23 cellular contexts compared by ENCODE assay signal in genomic region chr22:26556904-26557303, GRCh38. TPM values are rescaled to one million over a fixed set of nuclear protein-coding genes. Genes with fewer than 3 reads are reported as not detected.
A peak's percentile ranks its signal among the peaks of the same experiment; 100 is the strongest.
DNase-seq lines count a peak whose midpoint lies in the region; ATAC-seq, FAIRE-seq and TF ChIP-seq lines count a peak whose summit lies in the region.
"Had no signal": no experiment of that assay in that cellular context is flagged by ENCODE, and none has a peak within 500 bp of the region (broad histone marks: within the 10 kb centered on the region; RNA-seq: fewer than 3 reads in every experiment).

No MANE protein-coding gene starts in this region.

- no peak for ATAC-seq in activated naive CD8-positive, alpha-beta T cell treated with anti-CD3 and anti-CD28 coated beads, Interleukin-2, amount 50 U/mL, for 24 hours
- ATAC-seq in left cardiac atrium = peak; percentile 9 to 29
- ATAC-seq in natural killer cell = no peak
- ATAC-seq in upper lobe of right lung = peak; percentile 28
- ATAC-seq in GM18498 (IDR thresholded peaks at IDR 0.05; ENCODE audit: unreplicated experiment) = no peak
- ATAC-seq in omental fat pad (ENCODE audit: low FRiP score) = no peak
- ATAC-seq: activated CD8-positive, alpha-beta T cell treated with anti-CD3 and anti-CD28 coated beads, Interleukin-2, amount 10 ng/mL, durations not matched to agents 7 days and 5 days; GM12878 had no signal

- FAIRE-seq in frontal cortex (lab: Jason Lieb, UNC) = no peak
- FAIRE-seq: colon, GM12878 had no signal

- no peaks in the 10 kb centered on the region for H3K27me3 Mint-ChIP-seq in activated naive CD8-positive, alpha-beta T cell
- H3K27me3 Mint-ChIP-seq in activated naive CD8-positive, alpha-beta T cell treated with anti-CD3 and anti-CD28 coated beads, Interleukin-2, amount 50 U/mL, for 24 hours = no peaks in the 10 kb centered on the region
- no peaks in the 10 kb centered on the region for H3K27me3 Mint-ChIP-seq in natural killer cell (ENCODE audit: low read depth in 2 of 2)
- H3K27me3 Mint-ChIP-seq: activated naive CD4-positive, alpha-beta T cell treated with anti-CD3 and anti-CD28 coated beads, Interleukin-2, amount 50 U/mL, for 24 hours had no signal

- no peaks in the 10 kb centered on the region for H3K36me3 ChIP-seq in upper lobe of right lung
- H3K36me3 ChIP-seq: prostate gland had no signal

- H3K4me1 ChIP-seq in upper lobe of right lung = peaks cover 6% of the 10 kb centered on the region
- H3K4me1 ChIP-seq: prostate gland had no signal

- H3K27ac Mint-ChIP-seq in activated naive CD8-positive, alpha-beta T cell = peak overlapping the region; percentile 24
- H3K27ac Mint-ChIP-seq in activated naive CD8-positive, alpha-beta T cell treated with anti-CD3 and anti-CD28 coated beads, Interleukin-2, amount 50 U/mL, for 24 hours = no peak overlapping the region
- H3K27ac Mint-ChIP-seq in natural killer cell = peak overlapping the region; percentile 81 to 87
- H3K27ac Mint-ChIP-seq: activated naive CD4-positive, alpha-beta T cell treated with anti-CD3 and anti-CD28 coated beads, Interleukin-2, amount 50 U/mL, for 24 hours had no signal

- no peak overlapping the region for H3K27ac ChIP-seq in upper lobe of right lung
- H3K27ac ChIP-seq: prostate gland had no signal

- intact Hi-C loops in left cardiac atrium (cut with DNase I) (no loop called here), natural killer cell (cut with micrococcal nuclease) (no loop called here), upper lobe of right lung (cut with DNase I) (no loop called here)

- no peaks in the 10 kb centered on the region for H3K27me3 ChIP-seq in upper lobe of right lung

- H3K4me1 Mint-ChIP-seq in activated naive CD8-positive, alpha-beta T cell (ENCODE audit: low read depth) = peaks cover 39% of the 10 kb centered on the region
- H3K4me1 Mint-ChIP-seq in activated naive CD8-positive, alpha-beta T cell treated with anti-CD3 and anti-CD28 coated beads, Interleukin-2, amount 50 U/mL, for 24 hours = peaks cover 32% of the 10 kb centered on the region
- peaks cover 66 to 80% of the 10 kb centered on the region in 2 donors for H3K4me1 Mint-ChIP-seq in natural killer cell

- DNase-seq in activated naive CD8-positive, alpha-beta T cell treated with anti-CD3 and anti-CD28 coated beads, Interleukin-2, amount 50 U/mL, for 24 hours = no peak
- DNase-seq in left cardiac atrium (no peak), natural killer cell (no peak), upper lobe of right lung (no peak), frontal cortex (ENCODE audit: low spot score in 2 of 2) (no peak), omental fat pad (ENCODE audit: low spot score) (no peak)
- DNase-seq: 8988T; activated CD4-positive, CD25-positive, alpha-beta regulatory T cell; activated CD8-positive, alpha-beta T cell treated with anti-CD3 and anti-CD28 coated beads, Interleukin-2, amount 10 ng/mL, durations not matched to agents 7 days and 5 days; activated T-cell treated with anti-CD3 and anti-CD28 coated beads, Interleukin-2, amount 50 U/mL, for 1 hour; AML-193; NCI-H187; stimulated activated CD4-positive, alpha-beta T cell treated with anti-CD3 and anti-CD28 coated beads, Interleukin-4, amount 100 ng/mL, for 1 hour; stimulated activated naive CD4-positive, alpha-beta T cell treated with Interleukin-2 at 50 U/mL for 16 hours; T-helper 9 cell; trophoblast cell had no signal

- TF ChIP-seq CTCF in natural killer cell (IDR thresholded peaks at IDR 0.05) (no peak), upper lobe of right lung (IDR thresholded peaks at IDR 0.05) (no peak), omental fat pad (IDR thresholded peaks at IDR 0.05) (no peak)

- no peak overlapping the region for H3K4me3 Mint-ChIP-seq in activated naive CD8-positive, alpha-beta T cell
- H3K4me3 Mint-ChIP-seq in activated naive CD8-positive, alpha-beta T cell treated with anti-CD3 and anti-CD28 coated beads, Interleukin-2, amount 50 U/mL, for 24 hours = no peak overlapping the region
- H3K4me3 Mint-ChIP-seq in natural killer cell = no peak overlapping the region
- H3K4me3 Mint-ChIP-seq: activated CD8-positive, alpha-beta T cell treated with anti-CD3 and anti-CD28 coated beads, Interleukin-2, amount 10 ng/mL, durations not matched to agents 7 days and 5 days; activated naive CD4-positive, alpha-beta T cell treated with anti-CD3 and anti-CD28 coated beads, Interleukin-2, amount 50 U/mL, for 24 hours had no signal

- no peaks in the 10 kb centered on the region for H3K36me3 Mint-ChIP-seq in activated naive CD8-positive, alpha-beta T cell
- no peaks in the 10 kb centered on the region for H3K36me3 Mint-ChIP-seq in activated naive CD8-positive, alpha-beta T cell treated with anti-CD3 and anti-CD28 coated beads, Interleukin-2, amount 50 U/mL, for 24 hours (ENCODE audit: low read depth)
- H3K36me3 Mint-ChIP-seq in natural killer cell = no peaks in the 10 kb centered on the region
- H3K36me3 Mint-ChIP-seq: activated naive CD4-positive, alpha-beta T cell treated with anti-CD3 and anti-CD28 coated beads, Interleukin-2, amount 50 U/mL, for 24 hours had no signal

- no peaks in the 10 kb centered on the region for H3K9me3 Mint-ChIP-seq in activated naive CD8-positive, alpha-beta T cell (ENCODE audit: low read depth)
- no peaks in the 10 kb centered on the region for H3K9me3 Mint-ChIP-seq in activated naive CD8-positive, alpha-beta T cell treated with anti-CD3 and anti-CD28 coated beads, Interleukin-2, amount 50 U/mL, for 24 hours
- no peaks in the 10 kb centered on the region for H3K9me3 Mint-ChIP-seq in natural killer cell
- H3K9me3 Mint-ChIP-seq: activated naive CD4-positive, alpha-beta T cell treated with anti-CD3 and anti-CD28 coated beads, Interleukin-2, amount 50 U/mL, for 24 hours had no signal

- no peaks in the 10 kb centered on the region for H3K9me3 ChIP-seq in upper lobe of right lung
- H3K9me3 ChIP-seq: prostate gland had no signal

- H3K4me3 ChIP-seq in upper lobe of right lung = no peak overlapping the region
- H3K4me3 ChIP-seq: GM12878, prostate gland, smooth muscle cell had no signal

RNA-seq across cellular contexts. Expression of gene TPST2, which starts 33.0 kb away (rescaled TPM):
- 10 to 100 TPM; 22.1 to 36.5 TPM for total RNA-seq in left cardiac atrium
- total RNA-seq in natural killer cell = 100 to 1,000 TPM; 145 to 206 (median 155) TPM
- 83.1 TPM for total RNA-seq in upper lobe of right lung
- 6.1 TPM for total RNA-seq in frontal cortex
- total RNA-seq in omental fat pad = 100 to 1,000 TPM in 1 of 4 donors, 10 to 100 TPM in 3; 39.5 to 101 (median 73.3) TPM

RNA-seq across cellular contexts. Expression of gene TFIP11, which starts 44.6 kb away (rescaled TPM):
- 10 to 100 TPM; 19.9 to 20.4 TPM for total RNA-seq in left cardiac atrium
- total RNA-seq in natural killer cell = 100 to 1,000 TPM; 108 to 131 (median 124) TPM
- total RNA-seq in upper lobe of right lung = 33.1 TPM
- total RNA-seq in frontal cortex = 45.7 TPM
- 10 to 100 TPM; 14.8 to 39.1 (median 20.2) TPM for total RNA-seq in omental fat pad

Comparison
In these comparisons a context has a peak if more than half of its experiments do, and no peak if none do; other contexts are left out.
1. ATAC-seq: peak in left cardiac atrium (2 of 2) and upper lobe of right lung (single experiment); none in activated naive CD8-positive, alpha-beta T cell treated with anti-CD3 and anti-CD28 coated beads, Interleukin-2, amount 50 U/mL, for 24 hours (single experiment), natural killer cell (0 of 3), GM18498 (single experiment) and omental fat pad (single experiment).